ENCODE assay signal across 9 cellular contexts in the genomic region with DNA sequence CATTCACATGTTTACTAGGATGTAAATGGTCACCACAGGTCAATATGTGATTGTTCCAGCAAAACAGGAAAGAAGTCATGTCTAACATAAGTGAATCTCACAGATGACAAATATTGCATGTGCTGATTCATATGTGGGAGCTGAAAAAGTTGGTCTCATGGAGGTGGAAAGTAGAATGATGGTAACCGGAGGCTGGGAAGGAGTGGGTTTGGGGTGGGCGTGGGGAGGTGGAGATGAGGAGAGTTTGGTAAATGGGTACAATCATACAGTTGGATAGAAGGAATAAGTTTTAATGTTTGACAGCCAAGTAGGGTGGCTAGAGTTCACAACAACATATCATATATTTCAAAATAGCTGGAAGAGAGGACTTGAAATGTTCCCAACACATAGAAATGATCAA.
"Had no signal": no experiment of that assay in that cellular context is flagged by ENCODE, and none has a peak within 500 bp of the region (broad histone marks: within the 10 kb centered on the region; RNA-seq: fewer than 3 reads in every experiment).

No MANE protein-coding gene starts in this region.

- H3K4me3 ChIP-seq: K562 had no signal

- DNase-seq: IMR-90, Karpas-422, KBM-7, KG1 had no signal

- H3K27ac Mint-ChIP-seq: IgD-negative memory B cell had no signal

- H3K9ac ChIP-seq: KMS-11 had no signal

- H3K9me3 Mint-ChIP-seq: IgD-negative memory B cell had no signal

- H3K4me2 ChIP-seq: KMS-11 had no signal

- H3K4me1 Mint-ChIP-seq: IgD-negative memory B cell had no signal

- ATAC-seq: HepG2, K562 had no signal

- H3K27ac ChIP-seq: HL-60, KMS-11 had no signal

- H3K4me3 Mint-ChIP-seq: IgD-negative memory B cell had no signal
